In the genomic region with DNA sequence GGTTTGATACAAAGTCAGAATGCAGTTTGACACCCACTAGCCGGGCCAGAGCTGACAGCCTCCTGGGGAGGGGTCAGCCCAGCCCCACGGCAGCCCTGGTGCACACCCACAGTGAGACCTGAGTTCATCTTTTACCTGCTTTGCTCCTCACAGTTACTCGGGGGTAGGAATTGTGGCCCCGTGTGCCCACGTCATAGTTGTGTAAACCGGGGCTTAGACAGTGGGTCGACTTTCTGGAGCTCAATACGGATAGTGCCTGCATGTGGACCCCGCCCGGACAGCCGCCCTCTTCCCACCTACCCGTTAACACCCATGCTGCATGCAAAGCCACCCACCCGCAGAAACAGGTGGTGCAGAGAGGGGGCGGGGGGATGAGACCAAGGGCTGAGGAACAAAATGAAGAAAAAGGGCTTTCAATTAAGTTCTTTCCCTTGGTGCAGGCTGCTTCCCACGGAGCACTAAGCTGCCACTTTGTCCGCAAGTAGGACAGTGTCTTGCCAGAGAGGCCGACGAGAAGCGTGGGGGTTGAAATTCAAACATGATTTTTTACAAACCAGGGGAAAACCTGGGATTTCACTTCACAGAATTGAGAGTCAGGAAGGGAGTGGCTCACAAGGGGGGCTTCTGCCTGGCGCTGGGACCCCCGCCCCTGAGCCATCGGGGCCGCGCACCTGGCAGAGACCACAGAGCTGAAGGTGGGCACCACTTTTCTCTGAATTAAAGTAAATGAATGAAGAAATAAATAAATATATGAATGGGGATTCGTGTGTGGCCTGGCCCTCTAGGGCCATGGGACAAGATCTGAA, we compare ENCODE assay signal across 2 cellular contexts.
TF ChIP-seq lines count a peak whose summit lies in the region.

No MANE protein-coding gene starts in this region.

TF ChIP-seq in SK-N-SH treated with all-trans-retinoic acid at 6 μM for 48 hours, 23 proteins besides CTCF, POLR2A, EP300 and RAD21 (continued from another document):
- TF ChIP-seq, protein P1, sequence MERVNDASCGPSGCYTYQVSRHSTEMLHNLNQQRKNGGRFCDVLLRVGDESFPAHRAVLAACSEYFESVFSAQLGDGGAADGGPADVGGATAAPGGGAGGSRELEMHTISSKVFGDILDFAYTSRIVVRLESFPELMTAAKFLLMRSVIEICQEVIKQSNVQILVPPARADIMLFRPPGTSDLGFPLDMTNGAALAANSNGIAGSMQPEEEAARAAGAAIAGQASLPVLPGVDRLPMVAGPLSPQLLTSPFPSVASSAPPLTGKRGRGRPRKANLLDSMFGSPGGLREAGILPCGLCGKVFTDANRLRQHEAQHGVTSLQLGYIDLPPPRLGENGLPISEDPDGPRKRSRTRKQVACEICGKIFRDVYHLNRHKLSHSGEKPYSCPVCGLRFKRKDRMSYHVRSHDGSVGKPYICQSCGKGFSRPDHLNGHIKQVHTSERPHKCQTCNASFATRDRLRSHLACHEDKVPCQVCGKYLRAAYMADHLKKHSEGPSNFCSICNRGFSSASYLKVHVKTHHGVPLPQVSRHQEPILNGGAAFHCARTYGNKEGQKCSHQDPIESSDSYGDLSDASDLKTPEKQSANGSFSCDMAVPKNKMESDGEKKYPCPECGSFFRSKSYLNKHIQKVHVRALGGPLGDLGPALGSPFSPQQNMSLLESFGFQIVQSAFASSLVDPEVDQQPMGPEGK (CRISPR knock-in tag; IDR thresholded peaks at IDR 0.05; ENCODE audit: borderline replicate concordance): no peak
- TF ChIP-seq TOX (CRISPR knock-in tag; IDR thresholded peaks at IDR 0.05; ENCODE audit: borderline replicate concordance): no peak
- no peak for TF ChIP-seq ZFP30 (CRISPR knock-in tag; IDR thresholded peaks at IDR 0.05)
- TF ChIP-seq ISL1 (CRISPR knock-in tag; IDR thresholded peaks at IDR 0.05): no peak
- no peak for TF ChIP-seq PPARA (CRISPR knock-in tag; IDR thresholded peaks at IDR 0.05; ENCODE audit: borderline replicate concordance)
- no peak for TF ChIP-seq BACH2 (CRISPR knock-in tag; IDR thresholded peaks at IDR 0.05; ENCODE audit: borderline replicate concordance)
- TF ChIP-seq OSR1 (CRISPR knock-in tag; IDR thresholded peaks at IDR 0.05): no peak
- TF ChIP-seq RARB (CRISPR knock-in tag; IDR thresholded peaks at IDR 0.05): no peak
- no peak for TF ChIP-seq ZNF8 (CRISPR knock-in tag; IDR thresholded peaks at IDR 0.05)
- TF ChIP-seq ZC3H10 (CRISPR knock-in tag; IDR thresholded peaks at IDR 0.05): no peak
- TF ChIP-seq ZNF70 (CRISPR knock-in tag; IDR thresholded peaks at IDR 0.05): no peak
- TF ChIP-seq, protein P2, sequence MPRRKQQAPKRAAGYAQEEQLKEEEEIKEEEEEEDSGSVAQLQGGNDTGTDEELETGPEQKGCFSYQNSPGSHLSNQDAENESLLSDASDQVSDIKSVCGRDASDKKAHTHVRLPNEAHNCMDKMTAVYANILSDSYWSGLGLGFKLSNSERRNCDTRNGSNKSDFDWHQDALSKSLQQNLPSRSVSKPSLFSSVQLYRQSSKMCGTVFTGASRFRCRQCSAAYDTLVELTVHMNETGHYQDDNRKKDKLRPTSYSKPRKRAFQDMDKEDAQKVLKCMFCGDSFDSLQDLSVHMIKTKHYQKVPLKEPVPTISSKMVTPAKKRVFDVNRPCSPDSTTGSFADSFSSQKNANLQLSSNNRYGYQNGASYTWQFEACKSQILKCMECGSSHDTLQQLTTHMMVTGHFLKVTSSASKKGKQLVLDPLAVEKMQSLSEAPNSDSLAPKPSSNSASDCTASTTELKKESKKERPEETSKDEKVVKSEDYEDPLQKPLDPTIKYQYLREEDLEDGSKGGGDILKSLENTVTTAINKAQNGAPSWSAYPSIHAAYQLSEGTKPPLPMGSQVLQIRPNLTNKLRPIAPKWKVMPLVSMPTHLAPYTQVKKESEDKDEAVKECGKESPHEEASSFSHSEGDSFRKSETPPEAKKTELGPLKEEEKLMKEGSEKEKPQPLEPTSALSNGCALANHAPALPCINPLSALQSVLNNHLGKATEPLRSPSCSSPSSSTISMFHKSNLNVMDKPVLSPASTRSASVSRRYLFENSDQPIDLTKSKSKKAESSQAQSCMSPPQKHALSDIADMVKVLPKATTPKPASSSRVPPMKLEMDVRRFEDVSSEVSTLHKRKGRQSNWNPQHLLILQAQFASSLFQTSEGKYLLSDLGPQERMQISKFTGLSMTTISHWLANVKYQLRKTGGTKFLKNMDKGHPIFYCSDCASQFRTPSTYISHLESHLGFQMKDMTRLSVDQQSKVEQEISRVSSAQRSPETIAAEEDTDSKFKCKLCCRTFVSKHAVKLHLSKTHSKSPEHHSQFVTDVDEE (CRISPR knock-in tag; IDR thresholded peaks at IDR 0.05): no peak
- TF ChIP-seq ZFP3 (CRISPR knock-in tag; IDR thresholded peaks at IDR 0.05): no peak
- no peak for TF ChIP-seq GLIS3 (CRISPR knock-in tag; IDR thresholded peaks at IDR 0.05)
- no peak for TF ChIP-seq TCF4 (CRISPR knock-in tag; IDR thresholded peaks at IDR 0.05; ENCODE audit: borderline replicate concordance)
- TF ChIP-seq ESRRG (CRISPR knock-in tag; IDR thresholded peaks at IDR 0.05): no peak
- no peak for TF ChIP-seq SNAI2 (CRISPR knock-in tag; IDR thresholded peaks at IDR 0.05)
- TF ChIP-seq ARNTL (CRISPR knock-in tag; IDR thresholded peaks at IDR 0.05; ENCODE audit: borderline replicate concordance, low read depth): no peak
- no peak for TF ChIP-seq CSDC2 (CRISPR knock-in tag; IDR thresholded peaks at IDR 0.05)

TF ChIP-seq in SK-N-SH, 30 proteins besides CTCF, POLR2A, EP300 and RAD21 (continued from another document):
- TF ChIP-seq, protein P3, sequence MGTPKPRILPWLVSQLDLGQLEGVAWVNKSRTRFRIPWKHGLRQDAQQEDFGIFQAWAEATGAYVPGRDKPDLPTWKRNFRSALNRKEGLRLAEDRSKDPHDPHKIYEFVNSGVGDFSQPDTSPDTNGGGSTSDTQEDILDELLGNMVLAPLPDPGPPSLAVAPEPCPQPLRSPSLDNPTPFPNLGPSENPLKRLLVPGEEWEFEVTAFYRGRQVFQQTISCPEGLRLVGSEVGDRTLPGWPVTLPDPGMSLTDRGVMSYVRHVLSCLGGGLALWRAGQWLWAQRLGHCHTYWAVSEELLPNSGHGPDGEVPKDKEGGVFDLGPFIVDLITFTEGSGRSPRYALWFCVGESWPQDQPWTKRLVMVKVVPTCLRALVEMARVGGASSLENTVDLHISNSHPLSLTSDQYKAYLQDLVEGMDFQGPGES (IDR thresholded peaks at IDR 0.05; ENCODE audit: low read depth, low read length): no peak
- TF ChIP-seq FOXM1 (IDR thresholded peaks at IDR 0.05; ENCODE audit: low read depth) (no peak), MXI1 (IDR thresholded peaks at IDR 0.05; ENCODE audit: low read depth, low read length) (no peak), GATA2 (CRISPR knock-in tag; IDR thresholded peaks at IDR 0.05) (no peak), TAF1 (IDR thresholded peaks at IDR 0.05; ENCODE audit: borderline replicate concordance, low read depth, low read length) (no peak), FOXJ3 (CRISPR knock-in tag; IDR thresholded peaks at IDR 0.05) (no peak), TCF12 (IDR thresholded peaks at IDR 0.05) (no peak), SIN3A (IDR thresholded peaks at IDR 0.05; ENCODE audit: borderline replicate concordance, low read depth, low read length) (no peak), GABPA (IDR thresholded peaks at IDR 0.05; ENCODE audit: low read depth) (no peak)
- TF ChIP-seq, protein P4, sequence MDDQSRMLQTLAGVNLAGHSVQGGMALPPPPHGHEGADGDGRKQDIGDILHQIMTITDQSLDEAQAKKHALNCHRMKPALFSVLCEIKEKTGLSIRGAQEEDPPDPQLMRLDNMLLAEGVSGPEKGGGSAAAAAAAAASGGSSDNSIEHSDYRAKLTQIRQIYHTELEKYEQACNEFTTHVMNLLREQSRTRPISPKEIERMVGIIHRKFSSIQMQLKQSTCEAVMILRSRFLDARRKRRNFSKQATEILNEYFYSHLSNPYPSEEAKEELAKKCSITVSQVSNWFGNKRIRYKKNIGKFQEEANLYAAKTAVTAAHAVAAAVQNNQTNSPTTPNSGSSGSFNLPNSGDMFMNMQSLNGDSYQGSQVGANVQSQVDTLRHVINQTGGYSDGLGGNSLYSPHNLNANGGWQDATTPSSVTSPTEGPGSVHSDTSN (IDR thresholded peaks at IDR 0.05): no peak
- TF ChIP-seq, protein P5, sequence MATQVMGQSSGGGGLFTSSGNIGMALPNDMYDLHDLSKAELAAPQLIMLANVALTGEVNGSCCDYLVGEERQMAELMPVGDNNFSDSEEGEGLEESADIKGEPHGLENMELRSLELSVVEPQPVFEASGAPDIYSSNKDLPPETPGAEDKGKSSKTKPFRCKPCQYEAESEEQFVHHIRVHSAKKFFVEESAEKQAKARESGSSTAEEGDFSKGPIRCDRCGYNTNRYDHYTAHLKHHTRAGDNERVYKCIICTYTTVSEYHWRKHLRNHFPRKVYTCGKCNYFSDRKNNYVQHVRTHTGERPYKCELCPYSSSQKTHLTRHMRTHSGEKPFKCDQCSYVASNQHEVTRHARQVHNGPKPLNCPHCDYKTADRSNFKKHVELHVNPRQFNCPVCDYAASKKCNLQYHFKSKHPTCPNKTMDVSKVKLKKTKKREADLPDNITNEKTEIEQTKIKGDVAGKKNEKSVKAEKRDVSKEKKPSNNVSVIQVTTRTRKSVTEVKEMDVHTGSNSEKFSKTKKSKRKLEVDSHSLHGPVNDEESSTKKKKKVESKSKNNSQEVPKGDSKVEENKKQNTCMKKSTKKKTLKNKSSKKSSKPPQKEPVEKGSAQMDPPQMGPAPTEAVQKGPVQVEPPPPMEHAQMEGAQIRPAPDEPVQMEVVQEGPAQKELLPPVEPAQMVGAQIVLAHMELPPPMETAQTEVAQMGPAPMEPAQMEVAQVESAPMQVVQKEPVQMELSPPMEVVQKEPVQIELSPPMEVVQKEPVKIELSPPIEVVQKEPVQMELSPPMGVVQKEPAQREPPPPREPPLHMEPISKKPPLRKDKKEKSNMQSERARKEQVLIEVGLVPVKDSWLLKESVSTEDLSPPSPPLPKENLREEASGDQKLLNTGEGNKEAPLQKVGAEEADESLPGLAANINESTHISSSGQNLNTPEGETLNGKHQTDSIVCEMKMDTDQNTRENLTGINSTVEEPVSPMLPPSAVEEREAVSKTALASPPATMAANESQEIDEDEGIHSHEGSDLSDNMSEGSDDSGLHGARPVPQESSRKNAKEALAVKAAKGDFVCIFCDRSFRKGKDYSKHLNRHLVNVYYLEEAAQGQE (IDR thresholded peaks at IDR 0.05; ENCODE audit: low read depth, low read length): no peak
TF ChIP-seq in SK-N-SH: peak in this region for 0.
